22 cellular contexts compared by ENCODE assay signal in genomic region chr14:59238242-59238641, GRCh38. TPM values are rescaled to one million over a fixed set of nuclear protein-coding genes. Genes with fewer than 3 reads are reported as not detected.
A peak's percentile ranks its signal among the peaks of the same experiment; 100 is the strongest.
DNase-seq lines count a peak whose midpoint lies in the region; ATAC-seq, FAIRE-seq and TF ChIP-seq lines count a peak whose summit lies in the region.
"Had no signal": no experiment of that assay in that cellular context is flagged by ENCODE, and none has a peak within 500 bp of the region (broad histone marks: within the 10 kb centered on the region; RNA-seq: fewer than 3 reads in every experiment).

No MANE protein-coding gene starts in this region.

- H3K27ac Mint-ChIP-seq in WTC11 = 0 out of 2 replicates have a peak overlapping the region, but pooled peaks have one; percentile 6
- H3K27ac Mint-ChIP-seq: activated naive CD8-positive, alpha-beta T cell; IgD-negative memory B cell; stimulated activated naive CD8-positive, alpha-beta T cell treated with anti-CD3 and anti-CD28 coated beads, Interleukin-15, Interleukin-2, amounts not matched to agents 100 ng/mL and 50 ng/mL, for 24 hours had no signal

- H3K27ac ChIP-seq in left ventricle myocardium inferior (replicated peaks) (peak overlapping the region; percentile 46), trophoblast cell (ENCODE audit: low read depth, low read length) (no peak overlapping the region)
- H3K27ac ChIP-seq: RWPE1 had no signal

- H3K27me3 Mint-ChIP-seq in WTC11 (ENCODE audit: low read depth) = no peaks in the 10 kb centered on the region
- H3K27me3 Mint-ChIP-seq: activated naive CD8-positive, alpha-beta T cell; central memory CD8-positive, alpha-beta T cell; IgD-negative memory B cell; stimulated activated naive CD8-positive, alpha-beta T cell treated with anti-CD3 and anti-CD28 coated beads, Interleukin-15, Interleukin-2, amounts not matched to agents 100 ng/mL and 50 ng/mL, for 24 hours had no signal

- H4K8ac ChIP-seq in trophoblast cell (ENCODE audit: low read depth, low read length) = no peak overlapping the region

- H3K4me1 Mint-ChIP-seq in WTC11 = peaks cover 30% of the 10 kb centered on the region

- no peak overlapping the region for H4K91ac ChIP-seq in trophoblast cell (ENCODE audit: low read depth, low read length)

- FAIRE-seq in HTR-8/SVneo (lab: Jason Lieb, UNC) = peak; percentile 94

- H3K36me3 ChIP-seq in left ventricle myocardium inferior (no peaks in the 10 kb centered on the region), trophoblast cell (ENCODE audit: control insufficient read depth in 1 of 2, insufficient read depth in 2 of 2, low read length in 2 of 2) (no peaks in the 10 kb centered on the region)

- no peak overlapping the region for H3K4me3 ChIP-seq in left ventricle myocardium inferior
- H3K4me3 ChIP-seq in trophoblast cell (ENCODE audit: low read depth, low read length) = no peak overlapping the region

- H3K27me3 ChIP-seq in left ventricle myocardium inferior (ENCODE audit: low read depth) = no peaks in the 10 kb centered on the region
- H3K27me3 ChIP-seq in trophoblast cell (ENCODE audit: insufficient read depth, low read length) = no peaks in the 10 kb centered on the region

- ATAC-seq in WTC11 (no peak), GM18520 (IDR thresholded peaks at IDR 0.05; ENCODE audit: unreplicated experiment) (no peak)

- no peak overlapping the region for H3K14ac ChIP-seq in trophoblast cell (ENCODE audit: low read length)

- TF ChIP-seq CTCF in WTC11 (IDR thresholded peaks at IDR 0.05) (no peak), left ventricle myocardium inferior (IDR thresholded peaks at IDR 0.05; ENCODE audit: borderline replicate concordance) (no peak)

- no peaks in the 10 kb centered on the region; the same call in 1 of the 2 replicates for H3K9me3 Mint-ChIP-seq in WTC11
- H3K9me3 Mint-ChIP-seq: central memory CD8-positive, alpha-beta T cell; IgD-negative memory B cell; stimulated activated naive CD8-positive, alpha-beta T cell treated with anti-CD3 and anti-CD28 coated beads, Interleukin-15, Interleukin-2, amounts not matched to agents 100 ng/mL and 50 ng/mL, for 24 hours had no signal

- H2BK12ac ChIP-seq in trophoblast cell (ENCODE audit: low read length) = no peak overlapping the region

- no peak overlapping the region for H2BK5ac ChIP-seq in trophoblast cell (ENCODE audit: low read depth, low read length, poor library complexity)

- no peak overlapping the region for H3K23ac ChIP-seq in trophoblast cell (ENCODE audit: low read length)

- intact Hi-C loops in left ventricle myocardium inferior (cut with micrococcal nuclease) = no loop called here

- H3K9me3 ChIP-seq in left ventricle myocardium inferior (replicated peaks) (no peaks in the 10 kb centered on the region), trophoblast cell (ENCODE audit: insufficient read depth, low read depth, low read length) (no peaks in the 10 kb centered on the region)

- no peak overlapping the region for H3K4me3 Mint-ChIP-seq in WTC11
- H3K4me3 Mint-ChIP-seq: activated naive CD8-positive, alpha-beta T cell; central memory CD8-positive, alpha-beta T cell; IgD-negative memory B cell; stimulated activated naive CD8-positive, alpha-beta T cell treated with anti-CD3 and anti-CD28 coated beads, Interleukin-15, Interleukin-2, amounts not matched to agents 100 ng/mL and 50 ng/mL, for 24 hours had no signal

- WGBS in trophoblast cell (ENCODE audit: extremely low coverage, insufficient coverage, insufficient read length) = no CpG with 5 or more reads among the region's 5 CpGs

- no peaks in the 10 kb centered on the region for H3K79me2 ChIP-seq in trophoblast cell (ENCODE audit: control insufficient read depth, insufficient read depth, low read length, poor library complexity)

- H3K9ac ChIP-seq in trophoblast cell (ENCODE audit: low read length) = no peak overlapping the region

- H3K4me2 ChIP-seq in trophoblast cell (ENCODE audit: low read length) = no peak overlapping the region

- CTCF ChIA-PET in WTC11 (lab: Charles Lee) = interaction anchor here (0.6 kb wide), 1 partner anchor 206 kb away, joined by 3 read pairs; no protein-coding TSS in a partner anchor

- H3K36me3 Mint-ChIP-seq in WTC11 = no peaks in the 10 kb centered on the region

- H2BK120ac ChIP-seq in trophoblast cell (ENCODE audit: insufficient read depth, low read length, poor library complexity) = no peak overlapping the region

- no peaks in the 10 kb centered on the region for H3K79me1 ChIP-seq in trophoblast cell (ENCODE audit: low read length)

- no peak overlapping the region for H2AK5ac ChIP-seq in trophoblast cell (ENCODE audit: low read length)

- POLR2A ChIA-PET in WTC11 (lab: Charles Lee) = no interaction called here

- DNase-seq in HTR-8/SVneo (ENCODE audit: insufficient read length, low spot score) (no peak), WTC11 (ENCODE audit: low spot score) (no peak), left ventricle myocardium inferior (no peak), trophoblast cell (no peak), DMS153 treated with DMSO at 0.1 percent for 48 hours (lab: John Stamatoyannopoulos, UW; ENCODE audit: unreplicated experiment) (no peak)
- DNase-seq in activated CD4-positive, alpha-beta T cell treated with anti-CD3 and anti-CD28 coated beads, Interleukin-2, amount 50 U/mL, for 4 hours = no peak
- DNase-seq: ACHN; activated CD4-positive, alpha-beta T cell treated with anti-CD3 and anti-CD28 coated beads for 4 hours; activated CD8-positive, alpha-beta memory T cell treated with anti-CD3 and anti-CD28 coated beads for 24 hours; activated effector memory CD4-positive, alpha-beta T cell treated with Interleukin-2 at 50 U/mL for 16 hours; anterior cingulate cortex; DMS153; NCI-H1048; NCI-H1694 treated with DMSO at 0.1 percent for 48 hours; posterior cingulate gyrus; T-helper 2 cell had no signal

- peak overlapping the region; percentile 1 for H3K4ac ChIP-seq in trophoblast cell (ENCODE audit: low read depth, low read length)

- no peak overlapping the region for H2AFZ ChIP-seq in trophoblast cell (ENCODE audit: insufficient read depth, low read length, poor library complexity)

- H3K4me1 ChIP-seq in left ventricle myocardium inferior = peaks cover 76% of the 10 kb centered on the region
- peaks cover 0 to under 1% of the 10 kb centered on the region in 2 experiments for H3K4me1 ChIP-seq in trophoblast cell (ENCODE audit: control insufficient read depth in 1 of 2, insufficient read depth in 2 of 2, low read length in 2 of 2)

- no peak overlapping the region for H4K12ac ChIP-seq in trophoblast cell (ENCODE audit: low read depth, low read length)

- no peak overlapping the region for H3K18ac ChIP-seq in trophoblast cell (ENCODE audit: low read length)

TF ChIP-seq in WTC11, 78 proteins besides CTCF, POLR2A, EP300 and RAD21:
- TF ChIP-seq, protein P1, sequence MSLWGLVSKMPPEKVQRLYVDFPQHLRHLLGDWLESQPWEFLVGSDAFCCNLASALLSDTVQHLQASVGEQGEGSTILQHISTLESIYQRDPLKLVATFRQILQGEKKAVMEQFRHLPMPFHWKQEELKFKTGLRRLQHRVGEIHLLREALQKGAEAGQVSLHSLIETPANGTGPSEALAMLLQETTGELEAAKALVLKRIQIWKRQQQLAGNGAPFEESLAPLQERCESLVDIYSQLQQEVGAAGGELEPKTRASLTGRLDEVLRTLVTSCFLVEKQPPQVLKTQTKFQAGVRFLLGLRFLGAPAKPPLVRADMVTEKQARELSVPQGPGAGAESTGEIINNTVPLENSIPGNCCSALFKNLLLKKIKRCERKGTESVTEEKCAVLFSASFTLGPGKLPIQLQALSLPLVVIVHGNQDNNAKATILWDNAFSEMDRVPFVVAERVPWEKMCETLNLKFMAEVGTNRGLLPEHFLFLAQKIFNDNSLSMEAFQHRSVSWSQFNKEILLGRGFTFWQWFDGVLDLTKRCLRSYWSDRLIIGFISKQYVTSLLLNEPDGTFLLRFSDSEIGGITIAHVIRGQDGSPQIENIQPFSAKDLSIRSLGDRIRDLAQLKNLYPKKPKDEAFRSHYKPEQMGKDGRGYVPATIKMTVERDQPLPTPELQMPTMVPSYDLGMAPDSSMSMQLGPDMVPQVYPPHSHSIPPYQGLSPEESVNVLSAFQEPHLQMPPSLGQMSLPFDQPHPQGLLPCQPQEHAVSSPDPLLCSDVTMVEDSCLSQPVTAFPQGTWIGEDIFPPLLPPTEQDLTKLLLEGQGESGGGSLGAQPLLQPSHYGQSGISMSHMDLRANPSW (CRISPR knock-in tag; conservative IDR thresholded peaks at IDR 0.05; ENCODE audit: low read depth) = no peak
- no peak for TF ChIP-seq CREM (CRISPR knock-in tag; IDR thresholded peaks at IDR 0.05)
- no peak for TF ChIP-seq ZNF232 (CRISPR knock-in tag; IDR thresholded peaks at IDR 0.05)
- no peak for TF ChIP-seq JAZF1 (CRISPR knock-in tag; IDR thresholded peaks at IDR 0.05)

RNA-seq across cellular contexts. Expression of gene DAAM1, which starts 49.8 kb away (rescaled TPM):
- 21.7 to 30.4 TPM (median 30.4 TPM) in 3 replicates for total RNA-seq in WTC11 (2021)
- 84.8 TPM for total RNA-seq in left ventricle myocardium inferior
- polyA plus RNA-seq in trophoblast cell (2013) = 38.2 and 39.7 TPM in 2 replicates
